20 cellular contexts compared by ENCODE assay signal in the genomic region with DNA sequence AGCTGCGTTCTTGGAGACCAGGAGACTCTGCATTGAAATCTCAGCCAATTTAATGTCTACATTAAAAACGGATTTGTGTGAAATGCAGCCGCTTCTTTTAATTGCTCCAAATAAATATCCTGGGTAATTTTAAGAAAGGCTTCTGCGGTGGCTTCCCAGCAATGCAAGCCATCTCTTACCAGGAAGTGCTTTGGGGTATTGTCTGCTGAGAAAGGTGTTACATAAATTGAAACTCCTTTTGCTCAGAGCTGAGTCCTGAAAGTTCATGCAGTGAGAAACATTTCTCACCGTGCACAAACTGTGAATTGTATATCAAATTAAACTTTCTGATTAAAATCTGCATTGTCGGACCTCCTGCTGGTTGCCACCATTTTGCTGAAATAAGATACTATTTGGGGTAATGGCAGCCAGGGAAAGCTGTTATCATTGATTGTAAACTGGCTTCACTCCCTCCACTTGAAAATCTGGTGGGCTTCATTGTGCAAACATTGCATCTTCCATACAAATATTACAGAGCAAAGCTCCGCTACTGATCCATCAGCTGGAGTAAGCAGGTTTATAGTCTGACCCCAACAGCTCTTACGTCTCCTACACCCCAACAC. TPM values are rescaled to one million over a fixed set of nuclear protein-coding genes. Genes with fewer than 3 reads are reported as not detected.
A peak's percentile ranks its signal among the peaks of the same experiment; 100 is the strongest.
DNase-seq lines count a peak whose midpoint lies in the region; ATAC-seq and TF ChIP-seq lines count a peak whose summit lies in the region.
"Had no signal": no experiment of that assay in that cellular context is flagged by ENCODE, and none has a peak within 500 bp of the region (broad histone marks: within the 10 kb centered on the region; RNA-seq: fewer than 3 reads in every experiment).

No MANE protein-coding gene starts in this region.

- TF ChIP-seq CTCF in natural killer cell (IDR thresholded peaks at IDR 0.05), result no peak

- intact Hi-C loops in natural killer cell (cut with micrococcal nuclease), result no loop called here

- peaks cover 12 to 22% of the 10 kb centered on the region in 2 donors for H3K4me1 Mint-ChIP-seq in natural killer cell treated with Interleukin-12 subunit alpha and Interleukin-12 subunit beta and Interleukin-15 and Interleukin-18, amount 100 ng/mL, for 72 hours (ENCODE audit: low read depth in 2 of 2)
- H3K4me1 Mint-ChIP-seq in natural killer cell, result peaks cover 0 to 6% of the 10 kb centered on the region in 2 donors
- peaks cover 53% of the 10 kb centered on the region for H3K4me1 Mint-ChIP-seq in activated CD4-positive, alpha-beta memory T cell treated with anti-CD3 and anti-CD28 coated beads, Interleukin-2, amount 10 ng/mL, durations not matched to agents 7 days and 5 days

- POLR2A ChIA-PET in activated CD4-positive, alpha-beta memory T cell treated with anti-CD3 and anti-CD28 coated beads, Interleukin-2, amount 10 ng/mL, durations not matched to agents 7 days and 5 days (lab: Charles Lee), result no interaction called here

- peak overlapping the region; percentile 74 for H3K4me3 Mint-ChIP-seq in natural killer cell treated with Interleukin-12 subunit alpha and Interleukin-12 subunit beta and Interleukin-15 and Interleukin-18, amount 100 ng/mL, for 72 hours
- no peak overlapping the region for H3K4me3 Mint-ChIP-seq in natural killer cell
- no peak overlapping the region for H3K4me3 Mint-ChIP-seq in activated CD4-positive, alpha-beta memory T cell treated with anti-CD3 and anti-CD28 coated beads, Interleukin-2, amount 10 ng/mL, durations not matched to agents 7 days and 5 days
- H3K4me3 Mint-ChIP-seq: activated B cell treated with CpG ODN at 0.5 μM for 24 hours had no signal

- peaks cover 6% of the 10 kb centered on the region for H3K36me3 Mint-ChIP-seq in natural killer cell treated with Interleukin-12 subunit alpha and Interleukin-12 subunit beta and Interleukin-15 and Interleukin-18, amount 100 ng/mL, for 72 hours
- H3K36me3 Mint-ChIP-seq in natural killer cell, result no peaks in the 10 kb centered on the region
- peaks cover 12% of the 10 kb centered on the region for H3K36me3 Mint-ChIP-seq in activated CD4-positive, alpha-beta memory T cell treated with anti-CD3 and anti-CD28 coated beads, Interleukin-2, amount 10 ng/mL, durations not matched to agents 7 days and 5 days (ENCODE audit: low read depth)

- DNase-seq in NCI-H2081 (lab: John Stamatoyannopoulos, UW), result peak; percentile 39 to 61
- no peak for DNase-seq in NCI-H2081 treated with DMSO at 0.1 percent for 48 hours (lab: John Stamatoyannopoulos, UW)
- DNase-seq in natural killer cell treated with Interleukin-12 subunit alpha and Interleukin-12 subunit beta and Interleukin-15 and Interleukin-18, amount 100 ng/mL, for 72 hours (ENCODE audit: low spot score), result no peak
- no peak for DNase-seq in natural killer cell
- DNase-seq in activated CD4-positive, alpha-beta memory T cell treated with anti-CD3 and anti-CD28 coated beads, Interleukin-2, amount 10 ng/mL, durations not matched to agents 7 days and 5 days, result peak; percentile 43
- no peak for DNase-seq in left lobe of liver (ENCODE audit: low spot score)
- DNase-seq in iPS-NIHi7 (ENCODE audit: extremely low spot score), result no peak
- DNase-seq: activated B cell treated with CpG ODN at 0.5 μM for 24 hours; body of pancreas; DMS79 treated with DMSO at 0.1 percent for 48 hours; mesendoderm; naive B cell; Peyer's patch; stimulated activated CD4-positive, alpha-beta T cell treated with anti-CD3 and anti-CD28 coated beads, Interleukin-12 subunit alpha, Interleukin-12 subunit beta, amount 100 ng/mL, for 4 hours; T-helper 9 cell; upper lobe of right lung had no signal

- peaks cover 40 to 42% of the 10 kb centered on the region in 2 donors for H3K27me3 Mint-ChIP-seq in natural killer cell treated with Interleukin-12 subunit alpha and Interleukin-12 subunit beta and Interleukin-15 and Interleukin-18, amount 100 ng/mL, for 72 hours
- H3K27me3 Mint-ChIP-seq in natural killer cell (ENCODE audit: low read depth in 2 of 2), result peaks cover 32 to 40% of the 10 kb centered on the region in 2 donors
- H3K27me3 Mint-ChIP-seq in activated CD4-positive, alpha-beta memory T cell treated with anti-CD3 and anti-CD28 coated beads, Interleukin-2, amount 10 ng/mL, durations not matched to agents 7 days and 5 days, result peaks cover 3% of the 10 kb centered on the region

- CTCF ChIA-PET in activated CD4-positive, alpha-beta memory T cell treated with anti-CD3 and anti-CD28 coated beads, Interleukin-2, amount 10 ng/mL, durations not matched to agents 7 days and 5 days (lab: Charles Lee), result interaction anchor here (1.1 to 3.0 kb wide), 4 partner anchors 12 to 255 kb away, joined by 3 to 23 read pairs (median 7); no protein-coding TSS in a partner anchor

- no peaks in the 10 kb centered on the region for H3K9me3 Mint-ChIP-seq in natural killer cell treated with Interleukin-12 subunit alpha and Interleukin-12 subunit beta and Interleukin-15 and Interleukin-18, amount 100 ng/mL, for 72 hours
- H3K9me3 Mint-ChIP-seq in natural killer cell, result no peaks in the 10 kb centered on the region
- H3K9me3 Mint-ChIP-seq in activated CD4-positive, alpha-beta memory T cell treated with anti-CD3 and anti-CD28 coated beads, Interleukin-2, amount 10 ng/mL, durations not matched to agents 7 days and 5 days, result peaks cover 6% of the 10 kb centered on the region
- H3K9me3 Mint-ChIP-seq: activated B cell treated with CpG ODN at 0.5 μM for 24 hours had no signal

- peak in 1 of 2 donors; percentile 72 for ATAC-seq in natural killer cell treated with Interleukin-12 subunit alpha and Interleukin-12 subunit beta and Interleukin-15 and Interleukin-18, amount 100 ng/mL, for 72 hours
- ATAC-seq in natural killer cell (no peak), left lobe of liver (no peak), GM19023 (IDR thresholded peaks at IDR 0.05; ENCODE audit: unreplicated experiment) (no peak)
- ATAC-seq: body of pancreas, HCT116, upper lobe of right lung had no signal

- H3K27ac Mint-ChIP-seq in natural killer cell treated with Interleukin-12 subunit alpha and Interleukin-12 subunit beta and Interleukin-15 and Interleukin-18, amount 100 ng/mL, for 72 hours, result peak overlapping the region; percentile 84 to 88
- H3K27ac Mint-ChIP-seq in natural killer cell, result no peak overlapping the region
- H3K27ac Mint-ChIP-seq in activated CD4-positive, alpha-beta memory T cell treated with anti-CD3 and anti-CD28 coated beads, Interleukin-2, amount 10 ng/mL, durations not matched to agents 7 days and 5 days, result peak overlapping the region; percentile 87
- H3K27ac Mint-ChIP-seq: activated B cell treated with CpG ODN at 0.5 μM for 24 hours, naive B cell had no signal

RNA-seq across cellular contexts. Expression of a gene that starts 59.5 kb away (rescaled TPM):
- not detected for total RNA-seq in natural killer cell treated with Interleukin-12 subunit alpha and Interleukin-12 subunit beta and Interleukin-15 and Interleukin-18, amount 100 ng/mL, for 72 hours
- not detected for total RNA-seq in natural killer cell
- total RNA-seq in activated CD4-positive, alpha-beta memory T cell treated with anti-CD3 and anti-CD28 coated beads, Interleukin-2, amount 10 ng/mL, durations not matched to agents 7 days and 5 days, result not detected
- not detected for total RNA-seq in left lobe of liver
- total RNA-seq: activated B cell treated with CpG ODN at 0.5 μM for 24 hours, body of pancreas, LHCN-M2, Peyer's patch, right atrium auricular region, upper lobe of right lung had no signal

Comparison
In these comparisons a context has a peak if more than half of its experiments do, and no peak if none do; other contexts are left out.
1. DNase-seq: peak in NCI-H2081 (2 of 2) and activated CD4-positive, alpha-beta memory T cell treated with anti-CD3 and anti-CD28 coated beads, Interleukin-2, amount 10 ng/mL, durations not matched to agents 7 days and 5 days (single experiment); none in NCI-H2081 treated with DMSO at 0.1 percent for 48 hours (single experiment), natural killer cell treated with Interleukin-12 subunit alpha and Interleukin-12 subunit beta and Interleukin-15 and Interleukin-18, amount 100 ng/mL, for 72 hours (single experiment), natural killer cell (single experiment), left lobe of liver (single experiment) and iPS-NIHi7 (single experiment).
2. H3K27ac Mint-ChIP-seq: peak in natural killer cell treated with Interleukin-12 subunit alpha and Interleukin-12 subunit beta and Interleukin-15 and Interleukin-18, amount 100 ng/mL, for 72 hours (2 of 2) and activated CD4-positive, alpha-beta memory T cell treated with anti-CD3 and anti-CD28 coated beads, Interleukin-2, amount 10 ng/mL, durations not matched to agents 7 days and 5 days (single experiment); none in natural killer cell (0 of 2).